In the genomic region with DNA sequence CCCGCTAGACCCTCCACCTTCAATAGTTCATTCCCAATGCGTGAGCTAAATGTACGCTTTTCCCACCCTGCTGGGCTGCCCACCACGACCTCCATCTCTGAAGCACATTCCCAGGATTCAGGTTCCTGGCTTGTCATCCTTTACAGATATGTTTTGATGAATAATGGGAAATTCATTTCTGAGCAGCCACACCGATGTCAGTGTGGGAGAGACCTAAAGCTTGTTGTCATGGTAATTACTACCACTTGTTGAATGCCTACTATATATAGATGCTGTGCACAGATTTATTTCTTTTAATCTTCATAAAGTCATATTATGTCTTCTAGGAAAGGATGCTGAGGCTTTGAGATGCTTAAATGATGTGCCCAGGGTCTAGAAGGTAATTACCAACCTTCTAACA, we compare ENCODE assay signal across 14 cellular contexts. TPM values are rescaled to one million over a fixed set of nuclear protein-coding genes. Genes with fewer than 3 reads are reported as not detected.
DNase-seq lines count a peak whose midpoint lies in the region; ATAC-seq and TF ChIP-seq lines count a peak whose summit lies in the region.
"Had no signal": no experiment of that assay in that cellular context is flagged by ENCODE, and none has a peak within 500 bp of the region (broad histone marks: within the 10 kb centered on the region; RNA-seq: fewer than 3 reads in every experiment).

No MANE protein-coding gene starts in this region.

- H3K9me3 Mint-ChIP-seq in CD14-positive monocyte: no peaks in the 10 kb centered on the region
- H3K9me3 Mint-ChIP-seq in CD8-positive, alpha-beta memory T cell: no peaks in the 10 kb centered on the region
- H3K9me3 Mint-ChIP-seq in activated T-helper 17 cell treated with anti-CD3 and anti-CD28 coated beads, Interleukin-2, amount 50 U/mL, for 72 hours: no peaks in the 10 kb centered on the region
- H3K9me3 Mint-ChIP-seq in naive thymus-derived CD8-positive, alpha-beta T cell: no peaks in the 10 kb centered on the region

- intact Hi-C loops in CD14-positive monocyte (cut with micrococcal nuclease): loop anchor here (5.0 to 10.0 kb wide), 2 partner anchors 36 to 73 kb away; no protein-coding TSS in a partner anchor

- no peak for TF ChIP-seq CTCF in CD14-positive monocyte (IDR thresholded peaks at IDR 0.05)

- H3K27ac Mint-ChIP-seq in CD14-positive monocyte: peak overlapping the region; percentile 70 to 98 (median 87)
- H3K27ac Mint-ChIP-seq in CD8-positive, alpha-beta memory T cell: peak overlapping the region; percentile 73 to 99 (median 92)
- H3K27ac Mint-ChIP-seq in activated T-helper 17 cell treated with anti-CD3 and anti-CD28 coated beads, Interleukin-2, amount 50 U/mL, for 72 hours: peak overlapping the region; percentile 77
- peak overlapping the region; percentile 76 to 100 (median 90) for H3K27ac Mint-ChIP-seq in naive thymus-derived CD8-positive, alpha-beta T cell

- no peak overlapping the region for H3K4me3 ChIP-seq in CD8-positive, alpha-beta memory T cell (ENCODE audit: low read length)
- H3K4me3 ChIP-seq: coronary artery, esophagus muscularis mucosa, HAP-1, SJSA1, smooth muscle cell had no signal

- peak overlapping the region in 1 of 2 donors; percentile 73 for H3K4me3 Mint-ChIP-seq in CD14-positive monocyte
- H3K4me3 Mint-ChIP-seq in CD8-positive, alpha-beta memory T cell: peak overlapping the region; percentile 72 to 88 (median 76)
- peak overlapping the region; percentile 98 for H3K4me3 Mint-ChIP-seq in activated T-helper 17 cell treated with anti-CD3 and anti-CD28 coated beads, Interleukin-2, amount 50 U/mL, for 72 hours
- peak overlapping the region; percentile 59 to 90 (median 74) for H3K4me3 Mint-ChIP-seq in naive thymus-derived CD8-positive, alpha-beta T cell

- POLR2A ChIA-PET in CD8-positive, alpha-beta memory T cell (lab: Charles Lee): interaction anchor here (0.8 to 1.6 kb wide), 3 partner anchors 13 to 77 kb away, joined by 4 to 10 read pairs (median 5); no protein-coding TSS in a partner anchor
- POLR2A ChIA-PET in naive thymus-derived CD8-positive, alpha-beta T cell (lab: Charles Lee): interaction anchor here (0.5 to 15.9 kb wide), 10 partner anchors 8 to 281 kb away, joined by 3 to 315 read pairs (median 4); no protein-coding TSS in a partner anchor

- DNase-seq in CD14-positive monocyte (ENCODE audit: low spot score) (no peak), DMS114 treated with DMSO at 0.1 percent for 48 hours (lab: John Stamatoyannopoulos, UW; ENCODE audit: unreplicated experiment) (no peak), NK-92 (lab: John Stamatoyannopoulos, UW; ENCODE audit: unreplicated experiment) (no peak)
- DNase-seq in CD8-positive, alpha-beta memory T cell: no peak
- DNase-seq in naive thymus-derived CD8-positive, alpha-beta T cell: no peak
- DNase-seq: NCI-H1105 treated with DMSO at 0.1 percent for 48 hours had no signal

- peaks cover 93% of the 10 kb centered on the region for H3K4me1 ChIP-seq in CD8-positive, alpha-beta memory T cell (ENCODE audit: insufficient read depth, low read length)
- H3K4me1 ChIP-seq: SJSA1 had no signal

- no peaks in the 10 kb centered on the region for H3K27me3 ChIP-seq in CD8-positive, alpha-beta memory T cell (ENCODE audit: insufficient read depth, low read length, poor library complexity, severe bottlenecking)
- H3K27me3 ChIP-seq: esophagus muscularis mucosa, SJSA1 had no signal

- H3K27me3 Mint-ChIP-seq in CD14-positive monocyte (ENCODE audit: low read depth in 3 of 3): no peaks in the 10 kb centered on the region
- H3K27me3 Mint-ChIP-seq in CD8-positive, alpha-beta memory T cell: no peaks in the 10 kb centered on the region
- no peaks in the 10 kb centered on the region for H3K27me3 Mint-ChIP-seq in activated T-helper 17 cell treated with anti-CD3 and anti-CD28 coated beads, Interleukin-2, amount 50 U/mL, for 72 hours
- H3K27me3 Mint-ChIP-seq in naive thymus-derived CD8-positive, alpha-beta T cell: no peaks in the 10 kb centered on the region

- no peaks in the 10 kb centered on the region for H3K9me3 ChIP-seq in CD8-positive, alpha-beta memory T cell (ENCODE audit: low read length)
- H3K9me3 ChIP-seq: esophagus muscularis mucosa, HAP-1, SJSA1 had no signal

- H3K36me3 Mint-ChIP-seq in CD14-positive monocyte: peaks cover 70 to 94% of the 10 kb centered on the region in 2 donors
- peaks cover 3 to 87% (median 18%) of the 10 kb centered on the region in 3 donors for H3K36me3 Mint-ChIP-seq in CD8-positive, alpha-beta memory T cell
- H3K36me3 Mint-ChIP-seq in activated T-helper 17 cell treated with anti-CD3 and anti-CD28 coated beads, Interleukin-2, amount 50 U/mL, for 72 hours (ENCODE audit: low read depth): peaks cover 86% of the 10 kb centered on the region
- peaks cover 0 to 72% (median 23%) of the 10 kb centered on the region in 3 donors for H3K36me3 Mint-ChIP-seq in naive thymus-derived CD8-positive, alpha-beta T cell

- no peak for ATAC-seq in activated T-helper 17 cell treated with anti-CD3 and anti-CD28 coated beads, Interleukin-2, amount 50 U/mL, for 72 hours (replicated peaks)
- ATAC-seq in naive thymus-derived CD8-positive, alpha-beta T cell: no peak
- ATAC-seq in HG03442 (IDR thresholded peaks at IDR 0.05; ENCODE audit: unreplicated experiment): no peak

- H3K4me1 Mint-ChIP-seq in CD14-positive monocyte: peaks cover 93% of the 10 kb centered on the region
- H3K4me1 Mint-ChIP-seq in CD8-positive, alpha-beta memory T cell: peaks cover 85 to 100% (median 97%) of the 10 kb centered on the region in 3 donors
- H3K4me1 Mint-ChIP-seq in activated T-helper 17 cell treated with anti-CD3 and anti-CD28 coated beads, Interleukin-2, amount 50 U/mL, for 72 hours: peaks cover 69% of the 10 kb centered on the region
- H3K4me1 Mint-ChIP-seq in naive thymus-derived CD8-positive, alpha-beta T cell: peaks cover 51 to 100% (median 98%) of the 10 kb centered on the region in 4 donors

- H3K27ac ChIP-seq in CD8-positive, alpha-beta memory T cell (ENCODE audit: low read depth, low read length): no peak overlapping the region
- H3K27ac ChIP-seq: esophagus muscularis mucosa, SJSA1 had no signal

- CTCF ChIA-PET in CD8-positive, alpha-beta memory T cell (lab: Charles Lee): interaction anchor here (1.2 to 11.1 kb wide), 10 partner anchors 10 to 82 kb away, joined by 3 to 132 read pairs (median 5); no protein-coding TSS in a partner anchor

- H3K36me3 ChIP-seq in CD8-positive, alpha-beta memory T cell (ENCODE audit: insufficient read depth, low read length): peaks cover 49% of the 10 kb centered on the region
- H3K36me3 ChIP-seq: HAP-1, SJSA1 had no signal

RNA-seq across cellular contexts. Expression of a gene that starts 8.0 kb away (rescaled TPM):
- 100 to 1,000 TPM; 216 to 218 TPM for polyA plus RNA-seq in CD14-positive monocyte
- 10 to 100 TPM; 45.9 to 47.9 TPM for total RNA-seq in CD8-positive, alpha-beta memory T cell
- polyA plus RNA-seq in CD8-positive, alpha-beta memory T cell: 171 TPM
- total RNA-seq in activated T-helper 17 cell treated with anti-CD3 and anti-CD28 coated beads, Interleukin-2, amount 50 U/mL, for 72 hours: 10 to 100 TPM; 69.0 to 75.5 TPM
- 100 to 1,000 TPM; 149 to 156 TPM for total RNA-seq in naive thymus-derived CD8-positive, alpha-beta T cell
- polyA plus RNA-seq in naive thymus-derived CD8-positive, alpha-beta T cell: 100 to 1,000 TPM; 121 to 132 (median 124) TPM
- total RNA-seq: G401, smooth muscle cell had no signal
